ENCODE assay signal across 1 cellular context in genomic region chr3:184687363-184688049, GRCh38.
TF ChIP-seq lines count a peak whose summit lies in the region.

No MANE protein-coding gene starts in this region.

TF ChIP-seq in GM12878, 131 proteins besides CTCF, POLR2A, EP300 and RAD21 (continued from another document):
- TF ChIP-seq ZBTB40 (IDR thresholded peaks at IDR 0.05; ENCODE audit: borderline replicate concordance) = no peak
